ENCODE assay signal across 2 cellular contexts in genomic region chrX:123743312-123743711, GRCh38.
A peak's percentile ranks its signal among the peaks of the same experiment; 100 is the strongest.
TF ChIP-seq lines count a peak whose summit lies in the region.

No MANE protein-coding gene starts in this region.

TF ChIP-seq in HepG2, 621 proteins besides CTCF, POLR2A, EP300 and RAD21:
- TF ChIP-seq HOXA9 (CRISPR knock-in tag; IDR thresholded peaks at IDR 0.05; ENCODE audit: borderline replicate concordance) (no peak), ZNF605 (CRISPR knock-in tag; IDR thresholded peaks at IDR 0.05) (no peak), HMG20B (CRISPR knock-in tag; conservative IDR thresholded peaks at IDR 0.05) (no peak), ZNF280D (CRISPR knock-in tag; IDR thresholded peaks at IDR 0.05) (no peak), ELK4 (CRISPR knock-in tag; IDR thresholded peaks at IDR 0.05; ENCODE audit: borderline replicate concordance) (no peak), HNF4A (CRISPR knock-in tag; IDR thresholded peaks at IDR 0.05) (0 out of 2 replicates have a peak, but pooled peaks have one; percentile 18)

TF ChIP-seq in K562, 482 proteins besides CTCF, POLR2A, EP300 and RAD21:
- TF ChIP-seq DLX4 (CRISPR knock-in tag; IDR thresholded peaks at IDR 0.05) (no peak), MTA3 (IDR thresholded peaks at IDR 0.05; ENCODE audit: borderline replicate concordance) (no peak), ZNF277 (CRISPR knock-in tag; IDR thresholded peaks at IDR 0.05; ENCODE audit: borderline replicate concordance) (no peak), TEAD4 (IDR thresholded peaks at IDR 0.05; ENCODE audit: low read length) (peak; percentile 50; the same call in 1 of the 2 replicates), TEAD4 (CRISPR knock-in tag; IDR thresholded peaks at IDR 0.05; ENCODE audit: borderline replicate concordance) (no peak), ZBTB17 (CRISPR knock-in tag; IDR thresholded peaks at IDR 0.05) (no peak), ZNF436 (CRISPR knock-in tag; IDR thresholded peaks at IDR 0.05) (no peak), CBFA2T3 (IDR thresholded peaks at IDR 0.05) (peak; percentile 35), CTBP1 (IDR thresholded peaks at IDR 0.05; ENCODE audit: borderline replicate concordance) (peak; percentile 60; the same call in 1 of the 2 replicates), NBN (IDR thresholded peaks at IDR 0.05; ENCODE audit: low read depth) (no peak), MEF2A (IDR thresholded peaks at IDR 0.05; ENCODE audit: control insufficient read depth, low read depth, low read length) (no peak), PHF20 (IDR thresholded peaks at IDR 0.05; ENCODE audit: partially characterized antibody) (no peak), MEF2D (tag; conservative IDR thresholded peaks at IDR 0.05; ENCODE audit: low read depth) (no peak), IRF9 (tag; IDR thresholded peaks at IDR 0.05) (no peak), ZNF384 (IDR thresholded peaks at IDR 0.05; ENCODE audit: low read depth, low read length) (no peak), SNIP1 (IDR thresholded peaks at IDR 0.05; ENCODE audit: low read depth) (no peak), ATF1 (CRISPR knock-in tag; IDR thresholded peaks at IDR 0.05) (no peak), ATF1 (tag; IDR thresholded peaks at IDR 0.05) (no peak), RCOR1 (IDR thresholded peaks at IDR 0.05; ENCODE audit: borderline replicate concordance in 1 of 2, low read depth in 2 of 2, low read length in 2 of 2) (0 out of 4 replicates have a peak, but pooled peaks of 1 of the 2 experiments have one; percentile 32), ZNF354B (CRISPR knock-in tag; IDR thresholded peaks at IDR 0.05) (no peak), NR4A1 (CRISPR knock-in tag; IDR thresholded peaks at IDR 0.05) (no peak), NR4A1 (tag; IDR thresholded peaks at IDR 0.05) (no peak), MIER1 (IDR thresholded peaks at IDR 0.05; ENCODE audit: low read depth) (no peak), NR2C1 (IDR thresholded peaks at IDR 0.05) (no peak), NR2C1 (tag; IDR thresholded peaks at IDR 0.05) (no peak), ZNF583 (CRISPR knock-in tag; IDR thresholded peaks at IDR 0.05) (no peak), DDX20 (tag; IDR thresholded peaks at IDR 0.05; ENCODE audit: low read depth) (no peak), TAF7 (tag; IDR thresholded peaks at IDR 0.05) (no peak), TEAD1 (CRISPR knock-in tag; IDR thresholded peaks at IDR 0.05) (no peak), ZNF668 (CRISPR knock-in tag; IDR thresholded peaks at IDR 0.05) (no peak), MCM2 (IDR thresholded peaks at IDR 0.05; ENCODE audit: low read depth) (no peak), NFE2 (IDR thresholded peaks at IDR 0.05; ENCODE audit: low read depth) (no peak), IFI16 (CRISPR knock-in tag; IDR thresholded peaks at IDR 0.05) (no peak), E2F1 (CRISPR knock-in tag; IDR thresholded peaks at IDR 0.05) (no peak), KDM4B (IDR thresholded peaks at IDR 0.05; ENCODE audit: borderline replicate concordance in 2 of 2, low read depth in 1 of 2) (no peak), ZBTB43 (CRISPR knock-in tag; IDR thresholded peaks at IDR 0.05) (no peak), ZFP36 (IDR thresholded peaks at IDR 0.05; ENCODE audit: low read depth, low read length, partially characterized antibody) (no peak), HDAC2 (IDR thresholded peaks at IDR 0.05) (no peak), NKRF (IDR thresholded peaks at IDR 0.05; ENCODE audit: borderline replicate concordance) (no peak), HSF4 (CRISPR knock-in tag; IDR thresholded peaks at IDR 0.05; ENCODE audit: borderline replicate concordance) (no peak), SRF (CRISPR knock-in tag; IDR thresholded peaks at IDR 0.05) (no peak), HMBOX1 (IDR thresholded peaks at IDR 0.05) (peak; percentile 84), ZBTB2 (IDR thresholded peaks at IDR 0.05) (no peak), SIRT6 (IDR thresholded peaks at IDR 0.05; ENCODE audit: low read depth, low read length) (no peak), PRDM10 (IDR thresholded peaks at IDR 0.05; ENCODE audit: partially characterized antibody) (no peak), EZH2 (IDR thresholded peaks at IDR 0.05; ENCODE audit: borderline replicate concordance, low read depth, low read length) (no peak), TRIM28 (IDR thresholded peaks at IDR 0.05) (no peak), TCF3 (CRISPR knock-in tag; IDR thresholded peaks at IDR 0.05) (0 out of 2 replicates have a peak, but pooled peaks have one; percentile 13), CBX3 (IDR thresholded peaks at IDR 0.05; ENCODE audit: borderline replicate concordance in 1 of 2, low read length in 2 of 2) (no peak), CREBBP (IDR thresholded peaks at IDR 0.05; ENCODE audit: low read depth, low read length) (no peak), ARID1B (IDR thresholded peaks at IDR 0.05) (0 out of 2 replicates have a peak, but pooled peaks have one; percentile 27), ILK (tag; IDR thresholded peaks at IDR 0.05; ENCODE audit: borderline replicate concordance, low read depth) (no peak), CSDE1 (IDR thresholded peaks at IDR 0.05) (no peak)
